9 cellular contexts compared by ENCODE assay signal in genomic region chr18:48623468-48624220, GRCh38.
DNase-seq lines count a peak whose midpoint lies in the region; ATAC-seq and TF ChIP-seq lines count a peak whose summit lies in the region.
"Had no signal": no experiment of that assay in that cellular context is flagged by ENCODE, and none has a peak within 500 bp of the region (broad histone marks: within the 10 kb centered on the region; RNA-seq: fewer than 3 reads in every experiment).

No MANE protein-coding gene starts in this region.

- peak overlapping the region; percentile 39 for H3K27ac ChIP-seq in hepatocyte
- H3K27ac ChIP-seq in tibial artery, result peak overlapping the region; percentile 69 to 78

- H4K20me1 ChIP-seq in hepatocyte (ENCODE audit: insufficient read depth, poor library complexity, severe bottlenecking), result no peaks in the 10 kb centered on the region

- H3K9me3 Mint-ChIP-seq in activated CD4-positive, alpha-beta T cell treated with anti-CD3 and anti-CD28 coated beads, Interleukin-2, amount 10 ng/mL, durations not matched to agents 24 days and 14 days, result no peaks in the 10 kb centered on the region

- DNase-seq in H4 (ENCODE audit: low spot score), result peak; percentile 17
- peak; percentile 87 for DNase-seq in astrocyte of the hippocampus (ENCODE audit: low read depth, low spot score)
- DNase-seq in hepatocyte (ENCODE audit: low spot score), result no peak
- DNase-seq in tibial artery, result no peak
- no peak for DNase-seq in activated CD4-positive, alpha-beta T cell treated with anti-CD3 and anti-CD28 coated beads, Interleukin-2, amount 10 ng/mL, durations not matched to agents 24 days and 14 days
- DNase-seq in activated CD8-positive, alpha-beta memory T cell treated with anti-CD3 and anti-CD28 coated beads, Interleukin-2, amount 50 U/mL, for 4 hours, result no peak
- DNase-seq in NCI-H1694 (lab: John Stamatoyannopoulos, UW), result no peak
- DNase-seq: NCI-H774 had no signal

- no peaks in the 10 kb centered on the region for H3K79me2 ChIP-seq in hepatocyte

- H3K27me3 ChIP-seq in hepatocyte (no peaks in the 10 kb centered on the region), tibial artery (no peaks in the 10 kb centered on the region)

- no peak overlapping the region for H3K4me3 Mint-ChIP-seq in activated CD4-positive, alpha-beta T cell treated with anti-CD3 and anti-CD28 coated beads, Interleukin-2, amount 10 ng/mL, durations not matched to agents 24 days and 14 days

- no peak overlapping the region for H2AFZ ChIP-seq in hepatocyte

- no peaks in the 10 kb centered on the region for H3K4me1 Mint-ChIP-seq in activated CD4-positive, alpha-beta T cell treated with anti-CD3 and anti-CD28 coated beads, Interleukin-2, amount 10 ng/mL, durations not matched to agents 24 days and 14 days

- H3K4me1 ChIP-seq in hepatocyte (ENCODE audit: insufficient read depth) (no peaks in the 10 kb centered on the region), tibial artery (peaks cover 0 to 33% (median 20%) of the 10 kb centered on the region in 4 donors)

- H3K4me2 ChIP-seq in hepatocyte, result no peak overlapping the region

- WGBS in hepatocyte (ENCODE audit: low lambda C conversion rate, missing lambda C conversion rate), result 89% methylated on average over 5 of the region's 7 CpGs

- H3K4me3 ChIP-seq in hepatocyte (no peak overlapping the region), tibial artery (no peak overlapping the region)

- ATAC-seq in GM19397 (IDR thresholded peaks at IDR 0.05; ENCODE audit: unreplicated experiment), result no peak

- H3K9me3 ChIP-seq in hepatocyte (ENCODE audit: low read depth), result no peaks in the 10 kb centered on the region
- H3K9me3 ChIP-seq in tibial artery, result no peaks in the 10 kb centered on the region

- no peaks in the 10 kb centered on the region for H3K9me2 ChIP-seq in hepatocyte (replicated peaks; ENCODE audit: insufficient read depth)

- H3K36me3 Mint-ChIP-seq in activated CD4-positive, alpha-beta T cell treated with anti-CD3 and anti-CD28 coated beads, Interleukin-2, amount 10 ng/mL, durations not matched to agents 24 days and 14 days (ENCODE audit: low read depth), result no peaks in the 10 kb centered on the region

- TF ChIP-seq CTCF in hepatocyte (IDR thresholded peaks at IDR 0.05; ENCODE audit: poor library complexity) (no peak), tibial artery (IDR thresholded peaks at IDR 0.05) (no peak)

- intact Hi-C loops in tibial artery (cut with DNase I; ENCODE audit: low total_unique reads), result no loop called here
- intact Hi-C loops in activated CD4-positive, alpha-beta T cell treated with anti-CD3 and anti-CD28 coated beads, Interleukin-2, amount 10 ng/mL, durations not matched to agents 24 days and 14 days (cut with micrococcal nuclease), result no loop called here

- no peak overlapping the region for H3K27ac Mint-ChIP-seq in activated CD4-positive, alpha-beta T cell treated with anti-CD3 and anti-CD28 coated beads, Interleukin-2, amount 10 ng/mL, durations not matched to agents 24 days and 14 days

- H3K36me3 ChIP-seq in hepatocyte (replicated peaks; ENCODE audit: insufficient read depth, low read depth) (no peaks in the 10 kb centered on the region), tibial artery (peaks cover 0 to 28% (median 22%) of the 10 kb centered on the region in 3 donors)

- H3K27me3 Mint-ChIP-seq in activated CD4-positive, alpha-beta T cell treated with anti-CD3 and anti-CD28 coated beads, Interleukin-2, amount 10 ng/mL, durations not matched to agents 24 days and 14 days, result peaks cover 3% of the 10 kb centered on the region

Comparison
In these comparisons a context has a peak if more than half of its experiments do, and no peak if none do; other contexts are left out.
1. DNase-seq: peak in H4 (single experiment) and astrocyte of the hippocampus (single experiment); none in hepatocyte (single experiment), tibial artery (0 of 2), activated CD4-positive, alpha-beta T cell treated with anti-CD3 and anti-CD28 coated beads, Interleukin-2, amount 10 ng/mL, durations not matched to agents 24 days and 14 days (single experiment), activated CD8-positive, alpha-beta memory T cell treated with anti-CD3 and anti-CD28 coated beads, Interleukin-2, amount 50 U/mL, for 4 hours (single experiment) and NCI-H1694 (single experiment).